8 cellular contexts compared by ENCODE assay signal in the genomic region with DNA sequence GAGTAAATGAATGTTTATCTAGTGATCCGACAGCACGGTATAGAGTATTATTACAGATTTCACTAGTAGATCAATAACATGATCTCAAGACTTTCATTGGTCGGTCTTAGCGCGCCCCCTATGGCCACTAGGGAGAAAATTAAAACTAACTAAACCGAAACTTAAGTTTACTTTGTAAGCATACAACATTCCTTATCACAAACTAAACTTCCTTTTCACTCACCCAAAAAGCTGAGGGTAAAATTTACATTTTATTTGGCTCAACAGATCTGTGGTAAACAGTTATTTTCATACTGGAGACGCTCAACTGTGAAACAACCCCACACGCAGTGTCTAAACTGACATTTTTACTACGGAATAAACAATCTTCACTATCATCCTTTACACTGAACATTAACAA.
DNase-seq lines count a peak whose midpoint lies in the region; ATAC-seq, FAIRE-seq and TF ChIP-seq lines count a peak whose summit lies in the region.

No MANE protein-coding gene starts in this region.

- peak; percentile 1 for DNase-seq in GDM1 (lab: John Stamatoyannopoulos, UW)
- DNase-seq in GM20000 (ENCODE audit: low spot score): peak; percentile 26
- peak; percentile 59 for DNase-seq in WTC11 (ENCODE audit: low spot score)
- DNase-seq in inferior parietal cortex (ENCODE audit: extremely low spot score): peak; percentile 27
- peak; percentile 10 for DNase-seq in urothelium cell line (ENCODE audit: low spot score)
- no peak for DNase-seq in GOT3 (lab: John Stamatoyannopoulos, UW)
- DNase-seq in hepatic stellate cell (ENCODE audit: low spot score): no peak

- H3K36me3 Mint-ChIP-seq in WTC11: peaks cover 12% of the 10 kb centered on the region

- POLR2A ChIA-PET in WTC11 (lab: Charles Lee): no interaction called here

- peak; percentile 81 for TF ChIP-seq RAD21 in Ishikawa (IDR thresholded peaks at IDR 0.05; ENCODE audit: low read depth)

- H3K27ac Mint-ChIP-seq in WTC11: peak overlapping the region; percentile 89; the same call in 1 of the 2 replicates

- H3K9me3 Mint-ChIP-seq in WTC11: peaks cover 16% of the 10 kb centered on the region

- no peak for FAIRE-seq in urothelium cell line (lab: Jason Lieb, UNC)

- ATAC-seq in WTC11: peak; percentile 47

- TF ChIP-seq EP300 in Ishikawa (IDR thresholded peaks at IDR 0.05; ENCODE audit: borderline replicate concordance): no peak

- H3K4me3 Mint-ChIP-seq in WTC11: no peak overlapping the region

- H3K4me1 Mint-ChIP-seq in WTC11: peaks cover 26% of the 10 kb centered on the region

- TF ChIP-seq CTCF in GM20000 (IDR thresholded peaks at IDR 0.05; ENCODE audit: extremely low read depth, missing control alignments) (peak; percentile 52), WTC11 (IDR thresholded peaks at IDR 0.05) (peak; percentile 72)

- CTCF ChIA-PET in WTC11 (lab: Charles Lee): interaction anchor here (0.8 to 1.9 kb wide), 7 partner anchors 123 to 835 kb away, joined by 3 to 4 read pairs (median 3); a partner anchor contains a TSS

- no peaks in the 10 kb centered on the region; the same call in 1 of the 2 replicates for H3K27me3 Mint-ChIP-seq in WTC11 (ENCODE audit: low read depth)

TF ChIP-seq in Ishikawa, 13 proteins besides CTCF, POLR2A, EP300 and RAD21:
- TF ChIP-seq YY1 (IDR thresholded peaks at IDR 0.05; ENCODE audit: low read depth) (no peak), NFIC (IDR thresholded peaks at IDR 0.05) (no peak), TCF12 (IDR thresholded peaks at IDR 0.05; ENCODE audit: low read depth) (no peak), CREB1 (IDR thresholded peaks at IDR 0.05; ENCODE audit: low read depth) (no peak)
- TF ChIP-seq, protein P1, sequence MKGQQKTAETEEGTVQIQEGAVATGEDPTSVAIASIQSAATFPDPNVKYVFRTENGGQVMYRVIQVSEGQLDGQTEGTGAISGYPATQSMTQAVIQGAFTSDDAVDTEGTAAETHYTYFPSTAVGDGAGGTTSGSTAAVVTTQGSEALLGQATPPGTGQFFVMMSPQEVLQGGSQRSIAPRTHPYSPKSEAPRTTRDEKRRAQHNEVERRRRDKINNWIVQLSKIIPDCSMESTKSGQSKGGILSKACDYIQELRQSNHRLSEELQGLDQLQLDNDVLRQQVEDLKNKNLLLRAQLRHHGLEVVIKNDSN (IDR thresholded peaks at IDR 0.05): no peak
TF ChIP-seq in Ishikawa: peak in this region for 0.

TF ChIP-seq in WTC11, 78 proteins besides CTCF, POLR2A, EP300 and RAD21:
- TF ChIP-seq, protein P1 (CRISPR knock-in tag; IDR thresholded peaks at IDR 0.05): no peak
- TF ChIP-seq, protein P2, sequence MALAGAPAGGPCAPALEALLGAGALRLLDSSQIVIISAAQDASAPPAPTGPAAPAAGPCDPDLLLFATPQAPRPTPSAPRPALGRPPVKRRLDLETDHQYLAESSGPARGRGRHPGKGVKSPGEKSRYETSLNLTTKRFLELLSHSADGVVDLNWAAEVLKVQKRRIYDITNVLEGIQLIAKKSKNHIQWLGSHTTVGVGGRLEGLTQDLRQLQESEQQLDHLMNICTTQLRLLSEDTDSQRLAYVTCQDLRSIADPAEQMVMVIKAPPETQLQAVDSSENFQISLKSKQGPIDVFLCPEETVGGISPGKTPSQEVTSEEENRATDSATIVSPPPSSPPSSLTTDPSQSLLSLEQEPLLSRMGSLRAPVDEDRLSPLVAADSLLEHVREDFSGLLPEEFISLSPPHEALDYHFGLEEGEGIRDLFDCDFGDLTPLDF (CRISPR knock-in tag; IDR thresholded peaks at IDR 0.05): no peak
- TF ChIP-seq RORB (CRISPR knock-in tag; IDR thresholded peaks at IDR 0.05): no peak
- TF ChIP-seq, protein P3, sequence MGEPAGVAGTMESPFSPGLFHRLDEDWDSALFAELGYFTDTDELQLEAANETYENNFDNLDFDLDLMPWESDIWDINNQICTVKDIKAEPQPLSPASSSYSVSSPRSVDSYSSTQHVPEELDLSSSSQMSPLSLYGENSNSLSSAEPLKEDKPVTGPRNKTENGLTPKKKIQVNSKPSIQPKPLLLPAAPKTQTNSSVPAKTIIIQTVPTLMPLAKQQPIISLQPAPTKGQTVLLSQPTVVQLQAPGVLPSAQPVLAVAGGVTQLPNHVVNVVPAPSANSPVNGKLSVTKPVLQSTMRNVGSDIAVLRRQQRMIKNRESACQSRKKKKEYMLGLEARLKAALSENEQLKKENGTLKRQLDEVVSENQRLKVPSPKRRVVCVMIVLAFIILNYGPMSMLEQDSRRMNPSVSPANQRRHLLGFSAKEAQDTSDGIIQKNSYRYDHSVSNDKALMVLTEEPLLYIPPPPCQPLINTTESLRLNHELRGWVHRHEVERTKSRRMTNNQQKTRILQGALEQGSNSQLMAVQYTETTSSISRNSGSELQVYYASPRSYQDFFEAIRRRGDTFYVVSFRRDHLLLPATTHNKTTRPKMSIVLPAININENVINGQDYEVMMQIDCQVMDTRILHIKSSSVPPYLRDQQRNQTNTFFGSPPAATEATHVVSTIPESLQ (CRISPR knock-in tag; IDR thresholded peaks at IDR 0.05): no peak
- TF ChIP-seq EMX1 (CRISPR knock-in tag; IDR thresholded peaks at IDR 0.05): no peak
- no peak for TF ChIP-seq ZNF232 (CRISPR knock-in tag; IDR thresholded peaks at IDR 0.05)
- TF ChIP-seq ZBTB21 (CRISPR knock-in tag; IDR thresholded peaks at IDR 0.05; ENCODE audit: borderline replicate concordance): no peak
- no peak for TF ChIP-seq ZNF671 (CRISPR knock-in tag; IDR thresholded peaks at IDR 0.05)
- TF ChIP-seq, protein P4, sequence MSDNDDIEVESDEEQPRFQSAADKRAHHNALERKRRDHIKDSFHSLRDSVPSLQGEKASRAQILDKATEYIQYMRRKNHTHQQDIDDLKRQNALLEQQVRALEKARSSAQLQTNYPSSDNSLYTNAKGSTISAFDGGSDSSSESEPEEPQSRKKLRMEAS (CRISPR knock-in tag; IDR thresholded peaks at IDR 0.05): no peak
- no peak for TF ChIP-seq TEAD4 (CRISPR knock-in tag; IDR thresholded peaks at IDR 0.05)
- no peak for TF ChIP-seq MXD4 (CRISPR knock-in tag; IDR thresholded peaks at IDR 0.05; ENCODE audit: borderline replicate concordance)
- no peak for TF ChIP-seq GRHL2 (CRISPR knock-in tag; IDR thresholded peaks at IDR 0.05; ENCODE audit: insufficient replicate concordance, severe bottlenecking)

Comparison
In these comparisons a context has a peak if more than half of its experiments do, and no peak if none do; other contexts are left out.
1. DNase-seq: peak in GDM1 (single experiment), GM20000 (single experiment), WTC11 (single experiment), inferior parietal cortex (single experiment) and urothelium cell line (single experiment); none in GOT3 (single experiment) and hepatic stellate cell (single experiment).